19 cellular contexts compared by ENCODE assay signal in the genomic region with DNA sequence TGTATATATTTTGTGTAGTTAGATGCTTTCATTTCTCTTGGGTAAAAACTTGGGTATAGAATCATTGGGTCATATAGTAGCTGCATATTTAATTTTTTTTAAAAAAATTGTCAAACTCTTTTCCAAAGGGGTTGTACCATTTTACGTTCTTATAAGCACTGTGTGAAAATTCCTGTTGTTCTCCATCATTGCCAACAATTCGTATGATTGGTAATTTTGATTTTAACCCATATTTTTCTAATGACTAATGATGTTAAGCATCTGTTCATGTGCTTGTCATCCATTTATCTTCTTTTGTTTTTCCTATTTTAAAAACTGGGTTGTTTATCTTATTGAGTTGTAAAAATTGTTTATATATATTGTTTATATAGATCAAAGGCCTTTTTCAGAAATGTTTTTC.
"Had no signal": no experiment of that assay in that cellular context is flagged by ENCODE, and none has a peak within 500 bp of the region (broad histone marks: within the 10 kb centered on the region; RNA-seq: fewer than 3 reads in every experiment).

No MANE protein-coding gene starts in this region.

- H3K4me3 Mint-ChIP-seq: IgD-negative memory B cell had no signal

- H3K27ac ChIP-seq: HL-60, RWPE1 had no signal

- H3K36me3 Mint-ChIP-seq: IgD-negative memory B cell had no signal

- H3K36me3 ChIP-seq: MG63 had no signal

- H3K4me1 Mint-ChIP-seq: IgD-negative memory B cell had no signal

- DNase-seq: MG63, NCI-H1092, NCI-H1105 treated with DMSO at 0.1 percent for 48 hours, NCI-H1417 treated with DMSO at 0.1 percent for 48 hours, NCI-H187, NCI-H2029, NCI-H2081 treated with DMSO at 0.1 percent for 48 hours, NCI-H2171 treated with DMSO at 0.1 percent for 48 hours, NCI-H524, NCI-H69, NCI-H774, SHP77, SK-N-SH, SW 1271 had no signal

- H3K27ac Mint-ChIP-seq: IgD-negative memory B cell had no signal

- H3K9me3 Mint-ChIP-seq: IgD-negative memory B cell had no signal

- H3K9ac ChIP-seq: SK-N-SH had no signal

- H3K4me2 ChIP-seq: SK-N-SH had no signal

- H3K27me3 ChIP-seq: MG63 had no signal

- H3K4me3 ChIP-seq: K562, MG63 had no signal

- ATAC-seq: K562 had no signal

- FAIRE-seq: HTR-8/SVneo, K562 had no signal
